ENCODE assay signal across 10 cellular contexts in genomic region chr15:64158363-64159134, GRCh38. TPM values are rescaled to one million over a fixed set of nuclear protein-coding genes. Genes with fewer than 3 reads are reported as not detected.
DNase-seq lines count a peak whose midpoint lies in the region; TF ChIP-seq lines count a peak whose summit lies in the region.
"Had no signal": no experiment of that assay in that cellular context is flagged by ENCODE, and none has a peak within 500 bp of the region (broad histone marks: within the 10 kb centered on the region; RNA-seq: fewer than 3 reads in every experiment).

No MANE protein-coding gene starts in this region.

- H3K4me1 ChIP-seq in CD4-positive, alpha-beta memory T cell (ENCODE audit: insufficient read depth, low read length): peaks cover 45% of the 10 kb centered on the region
- H3K4me1 ChIP-seq in adipocyte (ENCODE audit: control insufficient read depth, insufficient read depth, low read length) (peaks cover 51% of the 10 kb centered on the region), mesendoderm (ENCODE audit: control insufficient read depth, low read depth, low read length) (peaks cover 1% of the 10 kb centered on the region), tibial nerve (peaks cover 0 to 44% (median 26%) of the 10 kb centered on the region in 4 donors)

- H3K4me3 Mint-ChIP-seq in CD4-positive, alpha-beta memory T cell: peak overlapping the region in 6 of 8 donors; percentile 2 to 55 (median 34)
- peak overlapping the region; percentile 13 to 80 (median 45) for H3K4me3 Mint-ChIP-seq in IgD-negative memory B cell

- H3K79me1 ChIP-seq in mesendoderm (ENCODE audit: low read length): peaks cover 19% of the 10 kb centered on the region

- no peak overlapping the region for H4K8ac ChIP-seq in mesendoderm (ENCODE audit: low read depth, low read length)

- TF ChIP-seq EP300 in tibial nerve (IDR thresholded peaks at IDR 0.05): no peak

- TF ChIP-seq POLR2A in tibial nerve (IDR thresholded peaks at IDR 0.05): no peak

- H2AK5ac ChIP-seq in mesendoderm (ENCODE audit: low read length): no peak overlapping the region

- H3K9me3 Mint-ChIP-seq in CD4-positive, alpha-beta memory T cell: peaks cover 0 to 2% (median 0%) of the 10 kb centered on the region in 8 donors
- no peaks in the 10 kb centered on the region for H3K9me3 Mint-ChIP-seq in IgD-negative memory B cell

- H3K9me3 ChIP-seq in CD4-positive, alpha-beta memory T cell (ENCODE audit: control insufficient read depth in 1 of 2, low read length in 2 of 2): no peaks in the 10 kb centered on the region
- no peaks in the 10 kb centered on the region for H3K9me3 ChIP-seq in adipocyte (ENCODE audit: control insufficient read depth, low read length)
- H3K9me3 ChIP-seq in tibial nerve: no peaks in the 10 kb centered on the region

- no peak overlapping the region for H3K4me2 ChIP-seq in mesendoderm (ENCODE audit: low read length)

- intact Hi-C loops in CD4-positive, alpha-beta memory T cell (cut with micrococcal nuclease): no loop called here

- no peak for DNase-seq in CD4-positive, alpha-beta memory T cell
- DNase-seq in adipocyte (ENCODE audit: low read depth) (no peak), mesendoderm (peak; percentile 35), ecto neural progenitor cell (ENCODE audit: low spot score) (no peak), tibial nerve (ENCODE audit: low spot score in 2 of 2) (no peak), NCI-H1436 treated with DMSO at 0.1 percent for 48 hours (lab: John Stamatoyannopoulos, UW) (no peak)
- DNase-seq in stimulated activated CD8-positive, alpha-beta memory T cell treated with anti-CD3 and anti-CD28 coated beads, Interleukin-4, amount 100 ng/mL, for 48 hours: no peak
- DNase-seq: activated CD4-positive, alpha-beta T cell treated with anti-CD3 and anti-CD28 coated beads, Interleukin-2, amount 50 U/mL, for 1 hour; NCI-H345 had no signal

- no peak overlapping the region for H3K4me3 ChIP-seq in CD4-positive, alpha-beta memory T cell (ENCODE audit: low read length in 2 of 2)
- H3K4me3 ChIP-seq in adipocyte (ENCODE audit: low read length): no peak overlapping the region
- H3K4me3 ChIP-seq in mesendoderm (ENCODE audit: low read length): no peak overlapping the region
- H3K4me3 ChIP-seq in tibial nerve: no peak overlapping the region

- no peaks in the 10 kb centered on the region for H3K27me3 ChIP-seq in CD4-positive, alpha-beta memory T cell (ENCODE audit: insufficient read depth, low read length)
- H3K27me3 ChIP-seq in adipocyte (replicated peaks; ENCODE audit: control insufficient read depth, insufficient read depth, low read length): no peaks in the 10 kb centered on the region
- no peaks in the 10 kb centered on the region for H3K27me3 ChIP-seq in mesendoderm (ENCODE audit: insufficient read depth, low read length, poor library complexity)
- no peaks in the 10 kb centered on the region for H3K27me3 ChIP-seq in tibial nerve

- no peak overlapping the region for H3K23ac ChIP-seq in mesendoderm (ENCODE audit: low read length)

- H2BK5ac ChIP-seq in mesendoderm (ENCODE audit: low read length): no peak overlapping the region

- H3K36me3 ChIP-seq in CD4-positive, alpha-beta memory T cell (ENCODE audit: insufficient read depth, low read length): peaks cover 50% of the 10 kb centered on the region
- H3K36me3 ChIP-seq in adipocyte (ENCODE audit: control insufficient read depth, insufficient read depth, low read length, severe bottlenecking): peaks cover 73% of the 10 kb centered on the region
- H3K36me3 ChIP-seq in mesendoderm (ENCODE audit: control insufficient read depth, insufficient read depth, low read length): peaks cover 31% of the 10 kb centered on the region
- H3K36me3 ChIP-seq in tibial nerve: peaks cover 5 to 80% (median 43%) of the 10 kb centered on the region in 3 donors

- H4K5ac ChIP-seq in mesendoderm (ENCODE audit: low read length): no peak overlapping the region

- H2BK15ac ChIP-seq in mesendoderm (replicated peaks; ENCODE audit: low read depth): no peak overlapping the region

- H3K27ac ChIP-seq in CD4-positive, alpha-beta memory T cell (ENCODE audit: low read depth, low read length): no peak overlapping the region
- H3K27ac ChIP-seq in mesendoderm (ENCODE audit: low read depth, low read length) (no peak overlapping the region), tibial nerve (no peak overlapping the region)

- H3K56ac ChIP-seq in mesendoderm (ENCODE audit: low read length): peak overlapping the region; percentile 52

- H3K27ac Mint-ChIP-seq in CD4-positive, alpha-beta memory T cell: peak overlapping the region in 6 of 7 donors; percentile 30 to 77 (median 58)
- peak overlapping the region; percentile 3 to 90 (median 75) for H3K27ac Mint-ChIP-seq in IgD-negative memory B cell

- TF ChIP-seq CTCF in tibial nerve (IDR thresholded peaks at IDR 0.05): no peak

- WGBS in mesendoderm (ENCODE audit: extremely low coverage, insufficient coverage, low lambda C conversion rate): no CpG with 5 or more reads among the region's 11 CpGs
- 66 to 67% methylated on average over 11 of the region's 11 CpGs for WGBS in tibial nerve, 2 donors

- CTCF ChIA-PET in CD4-positive, alpha-beta memory T cell (lab: Charles Lee; ENCODE audit: partially characterized antibody): no interaction called here

- no peak overlapping the region for H2BK120ac ChIP-seq in mesendoderm (ENCODE audit: low read depth, low read length)

- POLR2A ChIA-PET in CD4-positive, alpha-beta memory T cell (lab: Charles Lee; ENCODE audit: partially characterized antibody): no interaction called here

- no peaks in the 10 kb centered on the region for H3K27me3 Mint-ChIP-seq in CD4-positive, alpha-beta memory T cell
- no peaks in the 10 kb centered on the region for H3K27me3 Mint-ChIP-seq in IgD-negative memory B cell

- H3K9ac ChIP-seq in adipocyte (ENCODE audit: low read length) (peak overlapping the region; percentile 60), mesendoderm (ENCODE audit: low read length) (no peak overlapping the region)

- H3K36me3 Mint-ChIP-seq in CD4-positive, alpha-beta memory T cell: peaks cover 42 to 64% of the 10 kb centered on the region in 2 donors
- H3K36me3 Mint-ChIP-seq in IgD-negative memory B cell: peaks cover 13% of the 10 kb centered on the region

- peaks cover 24 to 53% (median 34%) of the 10 kb centered on the region in 4 donors for H3K4me1 Mint-ChIP-seq in CD4-positive, alpha-beta memory T cell
- peaks cover 22 to 48% (median 37%) of the 10 kb centered on the region in 3 donors for H3K4me1 Mint-ChIP-seq in IgD-negative memory B cell

- H3K18ac ChIP-seq in mesendoderm (ENCODE audit: low read length): no peak overlapping the region

- H3K4ac ChIP-seq in mesendoderm (ENCODE audit: low read depth, low read length): no peak overlapping the region

- H3K79me2 ChIP-seq in mesendoderm (ENCODE audit: control insufficient read depth, insufficient read depth, low read length): peaks cover 15% of the 10 kb centered on the region

RNA-seq across cellular contexts. Expression of gene PPIB, which starts 4.3 kb away (rescaled TPM):
- 100 to 1,000 TPM; 247 to 271 TPM for total RNA-seq in CD4-positive, alpha-beta memory T cell
- polyA plus RNA-seq in CD4-positive, alpha-beta memory T cell: 100 to 1,000 TPM; 616 to 730 TPM
- 591 TPM for polyA plus RNA-seq in IgD-negative memory B cell
- 643 TPM for polyA plus RNA-seq in mesendoderm (2013, experiment 1 of 2)
- 637 TPM for polyA plus RNA-seq in mesendoderm (2013, experiment 2 of 2)
- total RNA-seq in tibial nerve: 100 to 1,000 TPM; 168 to 290 (median 214) TPM

RNA-seq across cellular contexts. Expression of gene SNX22, which starts 7.0 kb away (rescaled TPM):
- total RNA-seq in CD4-positive, alpha-beta memory T cell: under 1 TPM; 0.33 to 0.70 TPM
- polyA plus RNA-seq in CD4-positive, alpha-beta memory T cell: under 1 TPM; 0.32 to 0.95 TPM
- polyA plus RNA-seq in IgD-negative memory B cell: 55.3 TPM
- polyA plus RNA-seq in mesendoderm (2013, experiment 1 of 2): 1.2 TPM
- 1.2 TPM for polyA plus RNA-seq in mesendoderm (2013, experiment 2 of 2)
- total RNA-seq in tibial nerve: 10 to 100 TPM in 3 of 4 donors, 1 to 10 TPM in 1; 1.2 to 45.9 (median 28.7) TPM
